11 cellular contexts compared by ENCODE assay signal in the genomic region with DNA sequence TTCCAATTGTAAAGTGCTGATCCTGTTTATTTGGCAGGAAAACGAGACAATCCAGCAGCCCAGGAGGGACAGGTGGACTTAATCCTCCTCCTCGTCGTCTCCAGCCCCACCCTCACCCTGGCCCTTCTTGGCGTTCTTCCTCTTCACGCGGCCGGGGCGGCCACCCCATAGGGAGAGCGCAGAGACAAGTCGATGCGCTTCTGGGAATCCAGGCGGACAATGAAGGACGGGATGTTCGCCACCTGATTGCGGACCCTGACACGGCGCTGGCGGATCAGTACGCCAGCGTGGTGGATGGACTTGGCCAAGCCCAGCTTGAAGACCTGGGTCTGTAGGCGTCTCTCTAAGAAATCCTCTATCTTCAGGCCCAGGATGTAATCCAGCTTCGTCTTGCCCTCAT. TPM values are rescaled to one million over a fixed set of nuclear protein-coding genes. Genes with fewer than 3 reads are reported as not detected.
DNase-seq lines count a peak whose midpoint lies in the region; ATAC-seq and TF ChIP-seq lines count a peak whose summit lies in the region.
"Not testable (repeated sequence)": the region's sequence is repeated elsewhere in the genome, so short reads cannot be mapped to it uniquely, and the experiment has no call there.
"Had no signal": no experiment of that assay in that cellular context is flagged by ENCODE, and none has a peak within 500 bp of the region (broad histone marks: within the 10 kb centered on the region; RNA-seq: fewer than 3 reads in every experiment).

No MANE protein-coding gene starts in this region.

- not testable (repeated sequence) for H3K9me3 Mint-ChIP-seq in GM23338; activated CD4-positive, alpha-beta T cell treated with anti-CD3 and anti-CD28 coated beads, Interleukin-2, amount 10 ng/mL, durations not matched to agents 7 days and 5 days; activated naive CD4-positive, alpha-beta T cell treated with anti-CD3 and anti-CD28 coated beads, Interleukin-2, amount 50 U/mL, for 24 hours; effector memory CD8-positive, alpha-beta T cell; immature natural killer cell; naive thymus-derived CD8-positive, alpha-beta T cell; stimulated activated naive B cell treated with anti-CD40 and anti-IgM and Interleukin-4, amounts not matched to agents 10 μg/mL and 1 μg/mL and 100 μg/mL, for 72 hours

- H3K4me3 ChIP-seq in GM23338 = not testable (repeated sequence)

- not testable (repeated sequence) for H3K27ac ChIP-seq in GM23338 (ENCODE audit: low read depth)

- peak overlapping the region; percentile 70 for H2AFZ ChIP-seq in GM23338

- H3K4me1 ChIP-seq in GM23338 (ENCODE audit: insufficient read depth) = not testable (repeated sequence)

- H3K27me3 Mint-ChIP-seq in GM23338 (ENCODE audit: insufficient read depth, low read depth, poor library complexity) (peaks cover 22% of the 10 kb centered on the region), immature natural killer cell (ENCODE audit: low read depth in 3 of 3) (peaks cover 3 to 12% (median 4%) of the 10 kb centered on the region in 3 donors)
- not testable (repeated sequence) for H3K27me3 Mint-ChIP-seq in activated CD4-positive, alpha-beta T cell treated with anti-CD3 and anti-CD28 coated beads, Interleukin-2, amount 10 ng/mL, durations not matched to agents 7 days and 5 days; activated naive CD4-positive, alpha-beta T cell treated with anti-CD3 and anti-CD28 coated beads, Interleukin-2, amount 50 U/mL, for 24 hours; effector memory CD8-positive, alpha-beta T cell; naive thymus-derived CD8-positive, alpha-beta T cell; stimulated activated naive B cell treated with anti-CD40 and anti-IgM and Interleukin-4, amounts not matched to agents 10 μg/mL and 1 μg/mL and 100 μg/mL, for 72 hours

- H3K79me2 ChIP-seq in GM23338 (replicated peaks; ENCODE audit: insufficient read depth) = not testable (repeated sequence)

- not testable (repeated sequence) for H3F3A ChIP-seq in GM23338 (replicated peaks; ENCODE audit: low read depth)

- H3K27ac Mint-ChIP-seq in GM23338; activated naive CD4-positive, alpha-beta T cell treated with anti-CD3 and anti-CD28 coated beads, Interleukin-2, amount 50 U/mL, for 24 hours; effector memory CD8-positive, alpha-beta T cell: not testable (repeated sequence)
- H3K27ac Mint-ChIP-seq in activated CD4-positive, alpha-beta T cell treated with anti-CD3 and anti-CD28 coated beads, Interleukin-2, amount 10 ng/mL, durations not matched to agents 7 days and 5 days = peak overlapping the region; percentile 27
- peak overlapping the region in 3 of 6 donors; percentile 13 to 73 (median 36) for H3K27ac Mint-ChIP-seq in immature natural killer cell
- H3K27ac Mint-ChIP-seq in naive thymus-derived CD8-positive, alpha-beta T cell = peak overlapping the region in 9 of 10 donors; percentile 32 to 100 (median 71)
- peak overlapping the region; percentile 20 for H3K27ac Mint-ChIP-seq in stimulated activated naive B cell treated with anti-CD40 and anti-IgM and Interleukin-4, amounts not matched to agents 10 μg/mL and 1 μg/mL and 100 μg/mL, for 72 hours

- 0 out of 2 replicates have a peak overlapping the region, but pooled peaks have one; percentile 2 for H3K4me2 ChIP-seq in GM23338

- H3K4me1 Mint-ChIP-seq in GM23338 = peaks cover 12% of the 10 kb centered on the region
- H3K4me1 Mint-ChIP-seq in activated CD4-positive, alpha-beta T cell treated with anti-CD3 and anti-CD28 coated beads, Interleukin-2, amount 10 ng/mL, durations not matched to agents 7 days and 5 days = peaks cover 18% of the 10 kb centered on the region
- H3K4me1 Mint-ChIP-seq in activated naive CD4-positive, alpha-beta T cell treated with anti-CD3 and anti-CD28 coated beads, Interleukin-2, amount 50 U/mL, for 24 hours = peaks cover 16% of the 10 kb centered on the region
- peaks cover 12 to 14% of the 10 kb centered on the region in 2 donors for H3K4me1 Mint-ChIP-seq in effector memory CD8-positive, alpha-beta T cell (ENCODE audit: low read depth in 2 of 2)
- peaks cover 13 to 18% of the 10 kb centered on the region in 2 donors for H3K4me1 Mint-ChIP-seq in immature natural killer cell
- peaks cover 6 to 32% (median 10%) of the 10 kb centered on the region in 4 donors for H3K4me1 Mint-ChIP-seq in naive thymus-derived CD8-positive, alpha-beta T cell
- peaks cover 8 to 23% of the 10 kb centered on the region in 2 donors for H3K4me1 Mint-ChIP-seq in stimulated activated naive B cell treated with anti-CD40 and anti-IgM and Interleukin-4, amounts not matched to agents 10 μg/mL and 1 μg/mL and 100 μg/mL, for 72 hours

- TF ChIP-seq CTCF in GM23338 (conservative IDR thresholded peaks at IDR 0.05; ENCODE audit: low read depth in 2 of 2) = not testable (repeated sequence)

- H3K9me2 ChIP-seq in GM23338 (ENCODE audit: insufficient read depth) = not testable (repeated sequence)

- CTCF ChIA-PET in activated CD4-positive, alpha-beta T cell treated with anti-CD3 and anti-CD28 coated beads, Interleukin-2, amount 10 ng/mL, durations not matched to agents 7 days and 5 days (lab: Charles Lee) = interaction anchor here (0.6 kb wide), 1 partner anchor 66 kb away, joined by 3 read pairs; no protein-coding TSS in a partner anchor

- H3K36me3 Mint-ChIP-seq in GM23338 (ENCODE audit: low read depth); activated CD4-positive, alpha-beta T cell treated with anti-CD3 and anti-CD28 coated beads, Interleukin-2, amount 10 ng/mL, durations not matched to agents 7 days and 5 days (ENCODE audit: low read depth); activated naive CD4-positive, alpha-beta T cell treated with anti-CD3 and anti-CD28 coated beads, Interleukin-2, amount 50 U/mL, for 24 hours; immature natural killer cell; stimulated activated naive B cell treated with anti-CD40 and anti-IgM and Interleukin-4, amounts not matched to agents 10 μg/mL and 1 μg/mL and 100 μg/mL, for 72 hours: not testable (repeated sequence)
- peaks cover 17% of the 10 kb centered on the region for H3K36me3 Mint-ChIP-seq in effector memory CD8-positive, alpha-beta T cell (ENCODE audit: insufficient read depth)
- H3K36me3 Mint-ChIP-seq in naive thymus-derived CD8-positive, alpha-beta T cell = peaks cover 0 to 21% (median 15%) of the 10 kb centered on the region in 3 donors

- H3K27me3 ChIP-seq in GM23338 (ENCODE audit: insufficient read depth) = not testable (repeated sequence)

- not testable (repeated sequence) for H3K4me3 Mint-ChIP-seq in GM23338; activated CD4-positive, alpha-beta T cell treated with anti-CD3 and anti-CD28 coated beads, Interleukin-2, amount 10 ng/mL, durations not matched to agents 7 days and 5 days; stimulated activated naive B cell treated with anti-CD40 and anti-IgM and Interleukin-4, amounts not matched to agents 10 μg/mL and 1 μg/mL and 100 μg/mL, for 72 hours
- H3K4me3 Mint-ChIP-seq in activated naive CD4-positive, alpha-beta T cell treated with anti-CD3 and anti-CD28 coated beads, Interleukin-2, amount 50 U/mL, for 24 hours = peak overlapping the region; percentile 69
- peak overlapping the region; percentile 25 to 53 for H3K4me3 Mint-ChIP-seq in effector memory CD8-positive, alpha-beta T cell
- H3K4me3 Mint-ChIP-seq in immature natural killer cell = peak overlapping the region in 4 of 5 donors; percentile 23 to 65 (median 32)
- peak overlapping the region in 6 of 10 donors; percentile 33 to 91 (median 62) for H3K4me3 Mint-ChIP-seq in naive thymus-derived CD8-positive, alpha-beta T cell

- not testable (repeated sequence) for DNase-seq in GM23338 (ENCODE audit: low spot score); activated CD4-positive, alpha-beta T cell treated with anti-CD3 and anti-CD28 coated beads, Interleukin-2, amount 10 ng/mL, durations not matched to agents 7 days and 5 days; effector memory CD8-positive, alpha-beta T cell; immature natural killer cell; naive thymus-derived CD8-positive, alpha-beta T cell; stimulated activated naive B cell treated with anti-CD40 and anti-IgM and Interleukin-4, amounts not matched to agents 10 μg/mL and 1 μg/mL and 100 μg/mL, for 72 hours

- H3K36me3 ChIP-seq in GM23338 (ENCODE audit: insufficient read depth) = not testable (repeated sequence)

- not testable (repeated sequence) for H4K20me1 ChIP-seq in GM23338 (replicated peaks; ENCODE audit: insufficient read depth)

- not testable (repeated sequence) for ATAC-seq in GM23338; effector memory CD8-positive, alpha-beta T cell (replicated peaks); naive thymus-derived CD8-positive, alpha-beta T cell; stimulated activated naive B cell treated with anti-CD40 and anti-IgM and Interleukin-4, amounts not matched to agents 10 μg/mL and 1 μg/mL and 100 μg/mL, for 72 hours (replicated peaks)

- POLR2A ChIA-PET in activated CD4-positive, alpha-beta T cell treated with anti-CD3 and anti-CD28 coated beads, Interleukin-2, amount 10 ng/mL, durations not matched to agents 7 days and 5 days (lab: Charles Lee) = interaction anchor here (0.7 kb wide), 1 partner anchor 30 kb away, joined by 12 read pairs; no protein-coding TSS in a partner anchor
- POLR2A ChIA-PET in naive thymus-derived CD8-positive, alpha-beta T cell (lab: Charles Lee) = interaction anchor here (0.6 to 3.4 kb wide), 4 partner anchors 13 to 1318 kb away, joined by 3 to 40 read pairs (median 3); partner anchors contain the start of gene AP2A1

RNA-seq across cellular contexts. Expression of gene CPT1C, which starts 28.5 kb away (rescaled TPM):
- 46.8 and 63.4 TPM in 2 replicates for total RNA-seq in GM23338 (2014; rRNA removed; shearing (Covaris generic))
- polyA plus RNA-seq in GM23338 (2016; fragmentation: Nextera tagmentation; extraction: Ambion mirVana) = 77.3 and 79.3 TPM in 2 replicates
- 1 to 10 TPM in 1 of 2 experiments, under 1 TPM in 1; 0.79 to 1.3 TPM for total RNA-seq in activated CD4-positive, alpha-beta T cell treated with anti-CD3 and anti-CD28 coated beads, Interleukin-2, amount 10 ng/mL, durations not matched to agents 7 days and 5 days
- not detected for polyA plus RNA-seq in immature natural killer cell
- total RNA-seq in naive thymus-derived CD8-positive, alpha-beta T cell = 1 to 10 TPM; 2.3 to 2.7 TPM
- polyA plus RNA-seq in naive thymus-derived CD8-positive, alpha-beta T cell = under 1 TPM; 0.19 to 0.54 (median 0.40) TPM
- polyA plus RNA-seq: CD14-positive monocyte had no signal

RNA-seq across cellular contexts. Expression of gene ADM5, which starts 30.0 kb away (rescaled TPM):
- total RNA-seq in GM23338 (2014; rRNA removed; shearing (Covaris generic)) = 3.1 and 5.7 TPM in 2 replicates
- polyA plus RNA-seq in GM23338 (2016; fragmentation: Nextera tagmentation; extraction: Ambion mirVana) (2.6 and 2.8 TPM in 2 replicates), immature natural killer cell (under 1 TPM in 1 of 3 donors, not detected in 2; 0.28 TPM)
- total RNA-seq in activated CD4-positive, alpha-beta T cell treated with anti-CD3 and anti-CD28 coated beads, Interleukin-2, amount 10 ng/mL, durations not matched to agents 7 days and 5 days = 1 to 10 TPM; 3.7 to 4.9 TPM
- total RNA-seq in naive thymus-derived CD8-positive, alpha-beta T cell = 1 to 10 TPM; 3.5 to 5.1 TPM
- polyA plus RNA-seq in naive thymus-derived CD8-positive, alpha-beta T cell = under 1 TPM in 2 of 3 donors, not detected in 1; 0.14 to 0.53 TPM
- polyA plus RNA-seq: CD14-positive monocyte had no signal

RNA-seq across cellular contexts. Expression of gene PRMT1, which starts 42.3 kb away (rescaled TPM):
- 700 and 762 TPM in 2 replicates for total RNA-seq in GM23338 (2014; rRNA removed; shearing (Covaris generic))
- 587 and 590 TPM in 2 replicates for polyA plus RNA-seq in GM23338 (2016; fragmentation: Nextera tagmentation; extraction: Ambion mirVana)
- total RNA-seq in activated CD4-positive, alpha-beta T cell treated with anti-CD3 and anti-CD28 coated beads, Interleukin-2, amount 10 ng/mL, durations not matched to agents 7 days and 5 days = 100 to 1,000 TPM; 125 to 130 TPM
- 100 to 1,000 TPM; 125 to 204 (median 188) TPM for polyA plus RNA-seq in immature natural killer cell
- total RNA-seq in naive thymus-derived CD8-positive, alpha-beta T cell = 100 to 1,000 TPM in 1 of 2 experiments, 10 to 100 TPM in 1; 97.4 to 100 TPM
- polyA plus RNA-seq in naive thymus-derived CD8-positive, alpha-beta T cell = 100 to 1,000 TPM; 150 to 162 (median 158) TPM

RNA-seq across cellular contexts. Expression of gene TSKS, which starts 43.7 kb away (rescaled TPM):
- total RNA-seq in GM23338 (2014; rRNA removed; shearing (Covaris generic)) = not detected in 2 replicates
- 0.82 and 0.99 TPM in 2 replicates for polyA plus RNA-seq in GM23338 (2016; fragmentation: Nextera tagmentation; extraction: Ambion mirVana)
- total RNA-seq in activated CD4-positive, alpha-beta T cell treated with anti-CD3 and anti-CD28 coated beads, Interleukin-2, amount 10 ng/mL, durations not matched to agents 7 days and 5 days = 1 to 10 TPM; 4.5 to 5.4 TPM
- under 1 TPM in 1 of 3 donors, not detected in 2; 0.19 TPM for polyA plus RNA-seq in immature natural killer cell
- total RNA-seq in naive thymus-derived CD8-positive, alpha-beta T cell = 1 to 10 TPM; 3.5 to 4.8 TPM
- polyA plus RNA-seq in naive thymus-derived CD8-positive, alpha-beta T cell = 1 to 10 TPM in 1 of 3 donors, under 1 TPM in 2; 0.17 to 1.2 (median 0.40) TPM
- total RNA-seq: A673, Calu3, Daoy had no signal

RNA-seq across cellular contexts. Expression of gene AP2A1, which starts 47.4 kb away (rescaled TPM):
- total RNA-seq in GM23338 (2014; rRNA removed; shearing (Covaris generic)) = 110 and 129 TPM in 2 replicates
- 34.1 and 37.2 TPM in 2 replicates for polyA plus RNA-seq in GM23338 (2016; fragmentation: Nextera tagmentation; extraction: Ambion mirVana)
- 10 to 100 TPM; 77.2 to 87.9 TPM for total RNA-seq in activated CD4-positive, alpha-beta T cell treated with anti-CD3 and anti-CD28 coated beads, Interleukin-2, amount 10 ng/mL, durations not matched to agents 7 days and 5 days
- polyA plus RNA-seq in immature natural killer cell = 10 to 100 TPM in 2 of 3 donors, 1 to 10 TPM in 1; 6.4 to 27.7 (median 11.6) TPM
- 10 to 100 TPM; 56.1 to 57.8 TPM for total RNA-seq in naive thymus-derived CD8-positive, alpha-beta T cell
- polyA plus RNA-seq in naive thymus-derived CD8-positive, alpha-beta T cell = 1 to 10 TPM; 4.5 to 6.5 (median 4.9) TPM

Comparison
In these comparisons a context has a peak if more than half of its experiments do, and no peak if none do; other contexts are left out.
1. RNA of gene CPT1C, which starts 28.5 kb away (total RNA-seq): 46.8 to 63.4 TPM in GM23338; 2.3 to 2.7 TPM in naive thymus-derived CD8-positive, alpha-beta T cell and 0.79 to 1.3 TPM in activated CD4-positive, alpha-beta T cell treated with anti-CD3 and anti-CD28 coated beads, Interleukin-2, amount 10 ng/mL, durations not matched to agents 7 days and 5 days; every median in the first group is over 10 times any median in the second.